Comparison of ENCODE assay signal across 1 cellular context in genomic region chr1:82920418-82921248, GRCh38.
TF ChIP-seq lines count a peak whose summit lies in the region.

No MANE protein-coding gene starts in this region.

TF ChIP-seq in H1, 55 proteins besides CTCF, POLR2A, EP300 and RAD21 (continued from another document):
- TF ChIP-seq CHD7 (IDR thresholded peaks at IDR 0.05; ENCODE audit: insufficient replicate concordance, low read length) (no peak), KDM1A (IDR thresholded peaks at IDR 0.05; ENCODE audit: borderline replicate concordance, low read length) (no peak), BRCA1 (IDR thresholded peaks at IDR 0.05; ENCODE audit: low read depth, low read length) (no peak), CBX5 (IDR thresholded peaks at IDR 0.05; ENCODE audit: low read depth, low read length) (no peak), SUZ12 (IDR thresholded peaks at IDR 0.05; ENCODE audit: low read length) (no peak), KDM5A (IDR thresholded peaks at IDR 0.05; ENCODE audit: low read length) (no peak), TBP (IDR thresholded peaks at IDR 0.05; ENCODE audit: low read depth, low read length) (no peak), USF2 (IDR thresholded peaks at IDR 0.05; ENCODE audit: low read length) (no peak), BCL11A (IDR thresholded peaks at IDR 0.05; ENCODE audit: low read depth in 2 of 2, low read length in 2 of 2) (no peak), TEAD4 (IDR thresholded peaks at IDR 0.05; ENCODE audit: low read depth, low read length) (no peak), CHD1 (IDR thresholded peaks at IDR 0.05; ENCODE audit: low read depth, low read length) (no peak), SIX5 (IDR thresholded peaks at IDR 0.05; ENCODE audit: low read depth, low read length) (no peak)
